ENCODE assay signal across 8 cellular contexts in genomic region chr17:39152134-39152884, GRCh38. TPM values are rescaled to one million over a fixed set of nuclear protein-coding genes. Genes with fewer than 3 reads are reported as not detected.
A peak's percentile ranks its signal among the peaks of the same experiment; 100 is the strongest.
DNase-seq lines count a peak whose midpoint lies in the region; ATAC-seq and TF ChIP-seq lines count a peak whose summit lies in the region.

No MANE protein-coding gene starts in this region.

- H3K9ac ChIP-seq in Loucy (ENCODE audit: low read depth, low read length, poor library complexity, severe bottlenecking) = peak overlapping the region; percentile 91
- no peak overlapping the region for H3K9ac ChIP-seq in skeletal muscle satellite cell (ENCODE audit: low read depth, low read length)

- H3K4me3 ChIP-seq in Loucy (ENCODE audit: low read length, poor library complexity, severe bottlenecking) (peak overlapping the region; percentile 87), right atrium auricular region (peak overlapping the region; percentile 89 to 93), skeletal muscle satellite cell (ENCODE audit: low read length) (peak overlapping the region; percentile 73)

- H3K9me2 ChIP-seq in Loucy (replicated peaks; ENCODE audit: low read depth, low read length) = no peaks in the 10 kb centered on the region

- DNase-seq in ACHN (peak; percentile 62), right atrium auricular region (ENCODE audit: low spot score) (no peak), GM10266 (ENCODE audit: extremely low spot score) (no peak)
- DNase-seq in activated naive CD4-positive, alpha-beta T cell treated with anti-CD3 and anti-CD28 coated beads, Interleukin-2, amount 50 U/mL, for 16 hours = peak; percentile 37

- no peaks in the 10 kb centered on the region for H3K79me2 ChIP-seq in Loucy (ENCODE audit: insufficient read depth, low read length)

- H3K36me3 ChIP-seq in Loucy (ENCODE audit: insufficient read depth, low read length) (no peaks in the 10 kb centered on the region), right atrium auricular region (no peaks in the 10 kb centered on the region), skeletal muscle satellite cell (ENCODE audit: insufficient read depth, low read length) (no peaks in the 10 kb centered on the region)

- H3K27me3 ChIP-seq in Loucy (ENCODE audit: insufficient read depth, low read length, poor library complexity, severe bottlenecking) (no peaks in the 10 kb centered on the region), right atrium auricular region (peaks cover 0 to 4% of the 10 kb centered on the region in 2 donors), skeletal muscle satellite cell (ENCODE audit: control insufficient read depth, insufficient read depth, low read length) (peaks cover 25% of the 10 kb centered on the region)

- H4K20me1 ChIP-seq in Loucy (ENCODE audit: insufficient read depth, low read length, poor library complexity, severe bottlenecking) = no peaks in the 10 kb centered on the region

- in situ Hi-C loops in ACHN (cut with HindIII; ENCODE audit: low pct_ligation_motif_present, low pct_unique_long_range_greater_than_20kb, low sequenced_read_pairs) = no loop called here

- peak overlapping the region; percentile 96 to 99 for H3K27ac ChIP-seq in right atrium auricular region

- H3K4me2 ChIP-seq in Loucy (ENCODE audit: low read depth, low read length, poor library complexity, severe bottlenecking) (peak overlapping the region; percentile 95), skeletal muscle satellite cell (ENCODE audit: low read length) (peak overlapping the region; percentile 95)

- ATAC-seq in GM19397 (IDR thresholded peaks at IDR 0.05; ENCODE audit: unreplicated experiment) = no peak
- no peak for ATAC-seq in GM18873 (IDR thresholded peaks at IDR 0.05; ENCODE audit: low FRiP score, unreplicated experiment)

- TF ChIP-seq CTCF in Loucy (conservative IDR thresholded peaks at IDR 0.05; ENCODE audit: low read length) = no peak
- TF ChIP-seq CTCF in right atrium auricular region (IDR thresholded peaks at IDR 0.05) = no peak
- no peak for TF ChIP-seq CTCF in GM10266 (IDR thresholded peaks at IDR 0.05; ENCODE audit: control insufficient read depth, insufficient read depth, low read depth, missing control alignments)

- H3K4me1 ChIP-seq in Loucy (ENCODE audit: insufficient read depth, low read length, poor library complexity, severe bottlenecking) (peaks cover 23% of the 10 kb centered on the region), right atrium auricular region (peaks cover 0 to 18% of the 10 kb centered on the region in 2 donors), skeletal muscle satellite cell (ENCODE audit: control insufficient read depth, insufficient read depth, low read length) (peaks cover 8% of the 10 kb centered on the region)

- H2AFZ ChIP-seq in Loucy (ENCODE audit: low read length) = peak overlapping the region; percentile 69; the same call in 1 of the 2 replicates

- 0 out of 2 replicates have a peak, but pooled peaks cover 3% of the 10 kb centered on the region for H3F3A ChIP-seq in Loucy (ENCODE audit: low read depth)

- no peaks in the 10 kb centered on the region for H3K9me3 ChIP-seq in Loucy (ENCODE audit: insufficient read depth, low read depth, low read length)
- no peaks in the 10 kb centered on the region for H3K9me3 ChIP-seq in right atrium auricular region
- H3K9me3 ChIP-seq in skeletal muscle satellite cell (replicated peaks; ENCODE audit: low read length) = no peaks in the 10 kb centered on the region

RNA-seq across cellular contexts. Expression of gene PLXDC1, which starts 0.9 kb away (rescaled TPM):
- 1 to 10 TPM; 4.6 to 9.3 TPM for total RNA-seq in right atrium auricular region
- 0.22 and 0.25 TPM in 2 replicates for total RNA-seq in skeletal muscle satellite cell (2012; rRNA removed)

RNA-seq across cellular contexts. Expression of gene ARL5C, which starts 13.7 kb away (rescaled TPM):
- total RNA-seq in right atrium auricular region = not detected
- total RNA-seq in skeletal muscle satellite cell (2012; rRNA removed) = not detected in 2 replicates

RNA-seq across cellular contexts. Expression of gene CACNB1, which starts 45.2 kb away (rescaled TPM):
- total RNA-seq in right atrium auricular region = 10 to 100 TPM in 1 of 2 donors, 1 to 10 TPM in 1; 3.6 to 13.4 TPM
- 4.6 and 5.9 TPM in 2 replicates for total RNA-seq in skeletal muscle satellite cell (2012; rRNA removed)

RNA-seq across cellular contexts. Expression of gene RPL19, which starts 47.8 kb away (rescaled TPM):
- 1,000 to 10,000 TPM; 1,458 to 1,831 TPM for total RNA-seq in right atrium auricular region
- total RNA-seq in skeletal muscle satellite cell (2012; rRNA removed) = 2,094 and 2,393 TPM in 2 replicates

Comparison
In these comparisons a context has a peak if more than half of its experiments do, and no peak if none do; other contexts are left out.
1. DNase-seq: peak in ACHN (single experiment) and activated naive CD4-positive, alpha-beta T cell treated with anti-CD3 and anti-CD28 coated beads, Interleukin-2, amount 50 U/mL, for 16 hours (single experiment); none in right atrium auricular region (single experiment) and GM10266 (single experiment).
2. Peak in every context shown above with its lines, with median percentiles within 50 percentile points of each other: H3K4me3 ChIP-seq.